In the genomic region with DNA sequence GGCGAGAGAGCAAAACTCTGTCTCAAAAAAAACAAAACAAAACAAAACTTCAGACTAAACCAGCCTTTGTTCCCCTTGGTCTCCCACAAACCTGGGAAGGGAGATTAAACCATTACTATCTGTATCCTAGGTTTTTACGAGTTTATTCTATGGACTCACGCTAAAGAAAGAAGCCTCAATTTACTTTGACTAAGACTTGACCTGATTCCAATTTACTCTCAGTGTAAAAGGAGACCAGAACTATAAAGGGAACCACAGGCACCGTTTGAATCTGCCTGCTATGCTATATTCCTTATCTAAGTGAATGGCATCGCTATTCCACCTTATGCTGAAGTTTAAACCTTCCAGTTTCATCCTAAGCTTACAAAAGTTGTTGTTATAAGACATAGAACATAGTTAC, we compare ENCODE assay signal across 9 cellular contexts.
"Had no signal": no experiment of that assay in that cellular context is flagged by ENCODE, and none has a peak within 500 bp of the region (broad histone marks: within the 10 kb centered on the region; RNA-seq: fewer than 3 reads in every experiment).

No MANE protein-coding gene starts in this region.

- H3K27me3 Mint-ChIP-seq: IgD-negative memory B cell had no signal

- ATAC-seq: HepG2, K562 had no signal

- H3K27ac ChIP-seq: HL-60, KMS-11 had no signal

- H3K4me3 Mint-ChIP-seq: IgD-negative memory B cell had no signal

- H3K9ac ChIP-seq: KMS-11 had no signal

- FAIRE-seq: HepG2, HTR-8/SVneo, K562 had no signal

- H3K36me3 Mint-ChIP-seq: IgD-negative memory B cell had no signal

- H3K27ac Mint-ChIP-seq: IgD-negative memory B cell had no signal

- H3K4me3 ChIP-seq: K562 had no signal

- DNase-seq: IMR-90, KBM-7, KG1 had no signal

- H3K4me2 ChIP-seq: KMS-11 had no signal
